ENCODE assay signal across 16 cellular contexts in the genomic region with DNA sequence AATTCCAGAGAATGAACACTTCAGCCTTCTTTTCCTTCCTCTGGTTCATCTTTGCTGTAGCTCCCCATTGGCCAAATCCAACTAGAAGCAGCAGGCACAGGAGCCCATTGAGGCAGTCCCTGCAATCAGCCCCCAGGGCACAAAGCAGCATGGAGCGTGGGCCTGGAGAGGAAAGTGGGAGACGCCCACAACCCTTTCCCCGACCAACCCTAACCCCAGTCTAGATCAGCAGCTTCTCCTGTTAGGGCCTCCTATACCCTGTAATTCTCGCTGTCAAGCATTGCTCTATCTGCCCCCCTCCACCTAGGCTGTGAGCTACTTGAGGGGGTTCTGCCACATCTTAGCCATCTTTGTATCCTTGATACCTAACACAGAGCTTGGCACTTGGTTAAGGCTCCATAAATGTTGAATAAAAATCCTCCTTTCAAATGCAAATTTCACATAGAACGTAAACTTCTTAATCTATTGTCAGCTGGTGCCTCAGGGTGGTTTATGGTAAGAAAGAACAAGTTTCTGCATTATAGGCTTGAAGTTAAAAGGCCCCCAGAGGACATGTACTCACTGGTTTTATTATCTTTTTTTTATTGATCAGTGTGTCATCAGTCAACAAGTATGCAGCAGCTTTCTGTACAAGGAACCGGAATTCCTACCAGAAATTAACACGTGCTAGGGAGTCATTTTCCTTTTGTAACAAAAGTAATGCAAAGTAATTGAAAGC.
"Had no signal": no experiment of that assay in that cellular context is flagged by ENCODE, and none has a peak within 500 bp of the region (broad histone marks: within the 10 kb centered on the region; RNA-seq: fewer than 3 reads in every experiment).

No MANE protein-coding gene starts in this region.

- H3K4me2 ChIP-seq: hepatocyte, smooth muscle cell had no signal

- H3K9me3 ChIP-seq: ascending aorta, breast epithelium, mucosa of descending colon had no signal

- H3K27ac ChIP-seq: ascending aorta, breast epithelium, hepatocyte had no signal

- ATAC-seq: activated CD4-positive, CD25-positive, alpha-beta regulatory T cell treated with anti-CD3 and anti-CD28 coated beads, Interleukin-2, amount 50 U/mL, for 24 hours; activated T-helper 17 cell treated with anti-CD3 and anti-CD28 coated beads, Interleukin-2, amount 50 U/mL, for 72 hours; effector memory CD8-positive, alpha-beta T cell; left ventricle myocardium superior; mucosa of descending colon; right cardiac atrium; stimulated activated naive CD8-positive, alpha-beta T cell treated with anti-CD3 and anti-CD28 coated beads, Interleukin-15, Interleukin-2, amounts not matched to agents 100 U/mL and 50 U/mL, for 24 hours had no signal

- DNase-seq: activated CD4-positive, alpha-beta T cell treated with anti-CD3 and anti-CD28 coated beads, Interleukin-2, amount 50 U/mL, for 4 hours; activated naive CD4-positive, alpha-beta T cell treated with Interleukin-2 at 50 U/mL for 16 hours; cerebellar nuclear complex; effector memory CD8-positive, alpha-beta T cell; left ventricle myocardium superior; mucosa of descending colon; right cardiac atrium; stimulated activated CD4-positive, alpha-beta T cell treated with anti-CD3 and anti-CD28 coated beads, Interleukin-4, amount 100 ng/mL, for 4 hours; stimulated activated CD8-positive, alpha-beta memory T cell treated with anti-CD3 and anti-CD28 coated beads, Interleukin-4, amount 100 ng/mL, for 48 hours; stimulated activated naive CD8-positive, alpha-beta T cell treated with anti-CD3 and anti-CD28 coated beads, Interleukin-15, Interleukin-2, amounts not matched to agents 100 U/mL and 50 U/mL, for 24 hours had no signal

- H3K4me3 ChIP-seq: ascending aorta, breast epithelium, hepatocyte, mucosa of descending colon, smooth muscle cell had no signal

- H2AFZ ChIP-seq: hepatocyte had no signal

- H3K4me1 ChIP-seq: ascending aorta, breast epithelium had no signal

- H3K36me3 ChIP-seq: ascending aorta, breast epithelium had no signal

- H3K27me3 ChIP-seq: ascending aorta, hepatocyte had no signal
